Comparison of ENCODE assay signal across 15 cellular contexts in genomic region chr19:7067716-7068115, GRCh38. TPM values are rescaled to one million over a fixed set of nuclear protein-coding genes. Genes with fewer than 3 reads are reported as not detected.
"Had no signal": no experiment of that assay in that cellular context is flagged by ENCODE, and none has a peak within 500 bp of the region (broad histone marks: within the 10 kb centered on the region; RNA-seq: fewer than 3 reads in every experiment).

No MANE protein-coding gene starts in this region.

- H3K4me3 Mint-ChIP-seq: activated CD4-positive, alpha-beta memory T cell treated with anti-CD3 and anti-CD28 coated beads for 36 hours; central memory CD8-positive, alpha-beta T cell; dendritic cell treated with granulocyte-macrophage colony-stimulating factor and Interleukin-4, amounts not matched to agents 40 ng/mL and 50 ng/mL, for 4 days; T-helper 2 cell treated with Interferon-gamma antibody and Interleukin-4, amounts not matched to agents 5 μg/mL and 100 μg/mL, for 36 hours; type B pancreatic cell had no signal

- H3K27me3 ChIP-seq: heart left ventricle, ovary had no signal

- H3K36me3 ChIP-seq: ovary had no signal

- DNase-seq: activated CD4-positive, alpha-beta memory T cell treated with anti-CD3 and anti-CD28 coated beads for 36 hours; activated CD4-positive, CD25-positive, alpha-beta regulatory T cell treated with anti-CD3 and anti-CD28 coated beads, Interleukin-2, amount 50 U/mL, for 72 hours; activated effector memory CD4-positive, alpha-beta T cell treated with anti-CD3 and anti-CD28 coated beads, Interleukin-2, amount 50 U/mL, for 16 hours; activated T-cell treated with anti-CD3 and anti-CD28 coated beads, Interleukin-2, amount 50 U/mL, for 4 hours; left ventricle myocardium inferior; nephron progenitor cell; ovary; stimulated activated CD4-positive, alpha-beta T cell treated with anti-CD3 and anti-CD28 coated beads, Interleukin-2, amount 100 ng/mL, for 48 hours; stimulated activated naive CD4-positive, alpha-beta T cell treated with Interleukin-2 at 50 U/mL for 16 hours had no signal

- H3K9me3 Mint-ChIP-seq: activated CD4-positive, alpha-beta memory T cell treated with anti-CD3 and anti-CD28 coated beads for 36 hours; activated T-cell treated with anti-CD3 and anti-CD28 coated beads, Interleukin-2, amount 50 U/mL, for 4 hours; central memory CD8-positive, alpha-beta T cell; dendritic cell treated with granulocyte-macrophage colony-stimulating factor and Interleukin-4, amounts not matched to agents 40 ng/mL and 50 ng/mL, for 4 days; type B pancreatic cell had no signal

- H3K9me3 ChIP-seq: ovary had no signal

- H3K27ac ChIP-seq: left ventricle myocardium inferior, ovary had no signal

- H3K27ac Mint-ChIP-seq: activated CD4-positive, alpha-beta memory T cell treated with anti-CD3 and anti-CD28 coated beads for 36 hours; nephron progenitor cell; T-helper 2 cell treated with Interferon-gamma antibody and Interleukin-4, amounts not matched to agents 5 μg/mL and 100 μg/mL, for 36 hours; type B pancreatic cell had no signal

- ATAC-seq: activated T-cell treated with anti-CD3 and anti-CD28 coated beads, Interleukin-2, amount 50 U/mL, for 4 hours; heart left ventricle had no signal

- H3K27me3 Mint-ChIP-seq: activated CD4-positive, alpha-beta memory T cell treated with anti-CD3 and anti-CD28 coated beads for 36 hours; central memory CD8-positive, alpha-beta T cell; dendritic cell treated with granulocyte-macrophage colony-stimulating factor and Interleukin-4, amounts not matched to agents 40 ng/mL and 50 ng/mL, for 4 days; type B pancreatic cell had no signal

- H3K4me3 ChIP-seq: heart left ventricle, left ventricle myocardium inferior, ovary had no signal

RNA-seq across cellular contexts. Expression of gene MBD3L3, which starts 9.2 kb away (rescaled TPM):
- total RNA-seq: activated CD4-positive, alpha-beta memory T cell treated with anti-CD3 and anti-CD28 coated beads for 36 hours; activated T-cell treated with anti-CD3 and anti-CD28 coated beads, Interleukin-2, amount 50 U/mL, for 4 hours; epithelial cell of proximal tubule; heart left ventricle; left ventricle myocardium inferior; ovary had no signal

RNA-seq across cellular contexts. Expression of gene MBD3L2, which starts 18.6 kb away (rescaled TPM):
- total RNA-seq: activated CD4-positive, alpha-beta memory T cell treated with anti-CD3 and anti-CD28 coated beads for 36 hours; activated T-cell treated with anti-CD3 and anti-CD28 coated beads, Interleukin-2, amount 50 U/mL, for 4 hours; epithelial cell of proximal tubule; heart left ventricle; left ventricle myocardium inferior; ovary had no signal

RNA-seq across cellular contexts. Expression of gene MBD3L4, which starts 27.7 kb away (rescaled TPM):
- total RNA-seq: activated CD4-positive, alpha-beta memory T cell treated with anti-CD3 and anti-CD28 coated beads for 36 hours; activated T-cell treated with anti-CD3 and anti-CD28 coated beads, Interleukin-2, amount 50 U/mL, for 4 hours; epithelial cell of proximal tubule; heart left ventricle; left ventricle myocardium inferior; ovary had no signal

RNA-seq across cellular contexts. Expression of gene MBD3L5, which starts 37.3 kb away (rescaled TPM):
- total RNA-seq: activated CD4-positive, alpha-beta memory T cell treated with anti-CD3 and anti-CD28 coated beads for 36 hours; activated T-cell treated with anti-CD3 and anti-CD28 coated beads, Interleukin-2, amount 50 U/mL, for 4 hours; epithelial cell of proximal tubule; heart left ventricle; left ventricle myocardium inferior; ovary had no signal
